In the genomic region with DNA sequence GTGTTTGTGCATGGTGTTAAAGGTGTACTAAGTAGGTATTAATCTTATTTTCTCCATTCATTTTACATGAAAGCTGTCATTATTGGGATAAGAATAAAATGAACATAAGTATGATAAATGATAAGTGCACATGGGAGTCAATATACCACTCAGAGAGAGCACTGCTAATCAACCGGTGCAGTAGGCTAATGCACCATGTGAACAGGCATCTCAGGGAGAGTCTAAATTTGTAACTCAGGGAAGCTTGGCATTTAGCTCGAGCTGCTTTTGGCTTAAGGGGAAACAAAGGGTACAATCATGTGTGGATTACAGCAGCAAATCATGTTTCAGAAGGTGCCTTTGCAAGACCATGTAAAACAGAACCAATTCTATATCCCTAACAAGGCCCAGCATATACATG, we compare ENCODE assay signal across 16 cellular contexts.
"Had no signal": no experiment of that assay in that cellular context is flagged by ENCODE, and none has a peak within 500 bp of the region (broad histone marks: within the 10 kb centered on the region; RNA-seq: fewer than 3 reads in every experiment).

No MANE protein-coding gene starts in this region.

- H3K27ac ChIP-seq: esophagus squamous epithelium, gastroesophageal sphincter, spleen, tibial artery, uterus had no signal

- H3K27me3 ChIP-seq: esophagus squamous epithelium, gastroesophageal sphincter, spleen, tibial artery, upper lobe of left lung, uterus had no signal

- H3K9me3 ChIP-seq: esophagus squamous epithelium, gastroesophageal sphincter, spleen, tibial artery, upper lobe of left lung, uterus had no signal

- H3K36me3 ChIP-seq: esophagus squamous epithelium, gastroesophageal sphincter, spleen, tibial artery, upper lobe of left lung, uterus had no signal

- DNase-seq: dermis blood vessel endothelial cell; esophagus squamous epithelium; foreskin fibroblast; glutamatergic neuron; immature natural killer cell; naive thymus-derived CD4-positive, alpha-beta T cell; nephron progenitor cell; posterior cingulate gyrus; spleen; stimulated activated CD4-positive, alpha-beta T cell treated with anti-CD3 and anti-CD28 coated beads, Interleukin-15, amount 100 ng/mL, for 24 hours; stimulated activated CD4-positive, alpha-beta T cell treated with anti-CD3 and anti-CD28 coated beads, Interleukin-1b, Interleukin-23, amount 100 ng/mL, for 48 hours; stimulated activated CD4-positive, alpha-beta T cell treated with anti-CD3 and anti-CD28 coated beads, Interleukin-4, amount 100 ng/mL, for 24 hours; tibial artery; upper lobe of left lung; uterus had no signal

- H3K4me3 ChIP-seq: esophagus squamous epithelium, gastroesophageal sphincter, spleen, tibial artery, upper lobe of left lung, uterus had no signal
